10 cellular contexts compared by ENCODE assay signal in genomic region chr13:94419304-94419943, GRCh38.
DNase-seq lines count a peak whose midpoint lies in the region; ATAC-seq and TF ChIP-seq lines count a peak whose summit lies in the region.
"Had no signal": no experiment of that assay in that cellular context is flagged by ENCODE, and none has a peak within 500 bp of the region (broad histone marks: within the 10 kb centered on the region; RNA-seq: fewer than 3 reads in every experiment).

No MANE protein-coding gene starts in this region.

- H3K9me3 ChIP-seq in testis = no peaks in the 10 kb centered on the region
- H3K9me3 ChIP-seq: uterus had no signal

- ATAC-seq in HG02571 (IDR thresholded peaks at IDR 0.05; ENCODE audit: unreplicated experiment) = peak; percentile 62
- ATAC-seq: left lobe of liver had no signal

- H3K4me3 ChIP-seq in foreskin fibroblast (ENCODE audit: low read depth in 1 of 2, low read length in 2 of 2) (no peak overlapping the region), testis (no peak overlapping the region)
- H3K4me3 ChIP-seq: uterus had no signal

- no peak overlapping the region for H3K27ac ChIP-seq in testis
- H3K27ac ChIP-seq: uterus had no signal

- intact Hi-C loops in posterior cingulate gyrus (cut with DNase I) = no loop called here
- intact Hi-C loops in testis (cut with DNase I; ENCODE audit: low total_unique reads) = no loop called here

- no peaks in the 10 kb centered on the region for H3K4me1 ChIP-seq in testis
- H3K4me1 ChIP-seq: uterus had no signal

- peak; percentile 75 for DNase-seq in ELR (ENCODE audit: low read depth)
- DNase-seq in RKO (ENCODE audit: low spot score) = peak; percentile 96
- peak; percentile 61 to 82 for DNase-seq in foreskin fibroblast
- DNase-seq in posterior cingulate gyrus = no peak
- no peak for DNase-seq in UCSD-AML1 (lab: John Stamatoyannopoulos, UW; ENCODE audit: unreplicated experiment)
- DNase-seq in NCI-H1436 treated with DMSO at 0.1 percent for 48 hours (lab: John Stamatoyannopoulos, UW) = no peak
- DNase-seq in testis = no peak
- DNase-seq: uterus had no signal

- TF ChIP-seq POLR2A in testis (IDR thresholded peaks at IDR 0.05) = no peak

- WGBS in testis, 2 donors = 73 to 82% methylated on average over 1 of the region's 1 CpG

- TF ChIP-seq CTCF in foreskin fibroblast (IDR thresholded peaks at IDR 0.05; ENCODE audit: low read depth, low read length) (no peak), testis (IDR thresholded peaks at IDR 0.05) (no peak)

- no peaks in the 10 kb centered on the region for H3K27me3 ChIP-seq in testis
- H3K27me3 ChIP-seq: uterus had no signal

- H3K36me3 ChIP-seq in testis (ENCODE audit: low read depth, missing control alignments) = no peaks in the 10 kb centered on the region
- H3K36me3 ChIP-seq: uterus had no signal

Comparison
In these comparisons a context has a peak if more than half of its experiments do, and no peak if none do; other contexts are left out.
1. DNase-seq: peak in ELR (single experiment), RKO (single experiment) and foreskin fibroblast (2 of 2); none in posterior cingulate gyrus (0 of 10), UCSD-AML1 (single experiment), NCI-H1436 treated with DMSO at 0.1 percent for 48 hours (single experiment) and testis (single experiment).